ENCODE assay signal across 8 cellular contexts in genomic region chr1:25616932-25617625, GRCh38. TPM values are rescaled to one million over a fixed set of nuclear protein-coding genes. Genes with fewer than 3 reads are reported as not detected.
DNase-seq lines count a peak whose midpoint lies in the region; ATAC-seq and TF ChIP-seq lines count a peak whose summit lies in the region.

No MANE protein-coding gene starts in this region.

- no peaks in the 10 kb centered on the region for H3K9me3 ChIP-seq in CD4-positive, alpha-beta memory T cell (ENCODE audit: control insufficient read depth in 1 of 2, low read length in 2 of 2)
- H3K9me3 ChIP-seq in HCT116 (ENCODE audit: control insufficient read depth in 1 of 2, insufficient read depth in 1 of 2, low read depth in 1 of 2, low read length in 2 of 2) = no peaks in the 10 kb centered on the region

- no peaks in the 10 kb centered on the region for H3K27me3 ChIP-seq in CD4-positive, alpha-beta memory T cell (ENCODE audit: insufficient read depth, low read length)
- H3K27me3 ChIP-seq in HCT116 (ENCODE audit: insufficient read depth, low read length) = peaks cover 14% of the 10 kb centered on the region; the same call in 1 of the 2 replicates

- peaks cover 0 to 7% of the 10 kb centered on the region in 2 donors for H3K36me3 Mint-ChIP-seq in CD4-positive, alpha-beta memory T cell
- H3K36me3 Mint-ChIP-seq in activated T-cell treated with anti-CD3 and anti-CD28 coated beads, Interleukin-2, amount 50 U/mL, for 24 hours (ENCODE audit: low read depth) = no peaks in the 10 kb centered on the region

- POLR2A ChIA-PET in CD4-positive, alpha-beta memory T cell (lab: Charles Lee; ENCODE audit: partially characterized antibody) = interaction anchor here (0.5 to 10.7 kb wide), 21 partner anchors 8 to 509 kb away, joined by 3 to 151 read pairs (median 6); partner anchors contain the start of genes MTFR1L and SELENON
- POLR2A ChIA-PET in HCT116 (lab: Charles Lee) = no interaction called here

- no peaks in the 10 kb centered on the region for H4K20me1 ChIP-seq in HCT116 (ENCODE audit: insufficient read depth)

- no TSS peak for BruUV-seq in HCT116 (replicated peaks; lab: Mats Ljungman, UMichigan)

- H3K4me3 Mint-ChIP-seq in CD4-positive, alpha-beta memory T cell = peak overlapping the region in 5 of 8 donors; percentile 20 to 85 (median 74)
- H3K4me3 Mint-ChIP-seq in activated T-cell treated with anti-CD3 and anti-CD28 coated beads, Interleukin-2, amount 50 U/mL, for 24 hours = peak overlapping the region; percentile 67

- 0 out of 2 replicates have a peak overlapping the region, but pooled peaks have one; percentile 8 for H3K9ac ChIP-seq in HCT116 (ENCODE audit: low read length)

- no peak for TF ChIP-seq POLR2A in HCT116 (IDR thresholded peaks at IDR 0.05; ENCODE audit: borderline replicate concordance, extremely low read depth, insufficient read depth, insufficient read length)

- intact Hi-C loops in CD4-positive, alpha-beta memory T cell (cut with micrococcal nuclease) = loop anchor here (1.0 to 5.0 kb wide), 4 partner anchors 9 to 380 kb away; partner anchors contain the start of genes LDLRAP1 and PAFAH2
- intact Hi-C loops in HCT116 (cut with micrococcal nuclease) (loop anchor here (5.0 kb wide), 1 partner anchor 180 kb away; no protein-coding TSS in a partner anchor), left ventricle myocardium superior (cut with micrococcal nuclease) (no loop called here)

- H3K79me2 ChIP-seq in HCT116 (ENCODE audit: insufficient read depth, low read length) = no peaks in the 10 kb centered on the region

- no peak for TF ChIP-seq CTCF in HCT116 (IDR thresholded peaks at IDR 0.05 in 2 of 3, conservative IDR thresholded peaks at IDR 0.05 in 1 of 3; ENCODE audit: borderline replicate concordance in 1 of 3, insufficient read depth in 1 of 3, low read depth in 2 of 3, low read length in 2 of 3)

- no peaks in the 10 kb centered on the region for H3K9me2 ChIP-seq in HCT116 (ENCODE audit: insufficient read depth)

- peak overlapping the region in 1 of 7 donors; percentile 29 for H3K27ac Mint-ChIP-seq in CD4-positive, alpha-beta memory T cell
- no peak overlapping the region for H3K27ac Mint-ChIP-seq in activated T-cell treated with anti-CD3 and anti-CD28 coated beads, Interleukin-2, amount 50 U/mL, for 24 hours

- ATAC-seq in HCT116 (no peak), left ventricle myocardium superior (peak; percentile 1), HG03457 (IDR thresholded peaks at IDR 0.05; ENCODE audit: unreplicated experiment) (no peak)
- ATAC-seq in activated CD4-positive, CD25-positive, alpha-beta regulatory T cell treated with anti-CD3 and anti-CD28 coated beads, Interleukin-2, amount 50 U/mL, for 24 hours = no peak

- peak overlapping the region in 1 of 2 donors; percentile 71 for H3K4me3 ChIP-seq in CD4-positive, alpha-beta memory T cell (ENCODE audit: low read length in 2 of 2)
- H3K4me3 ChIP-seq in HCT116 (replicated peaks in 1 of 2; ENCODE audit: low read depth in 1 of 2, low read length in 2 of 2) (peak overlapping the region; percentile 34 to 52), skin epidermis (peak overlapping the region; percentile 63 to 84 (median 70))

- H3K9me3 Mint-ChIP-seq in CD4-positive, alpha-beta memory T cell = no peaks in the 10 kb centered on the region
- no peaks in the 10 kb centered on the region for H3K9me3 Mint-ChIP-seq in activated T-cell treated with anti-CD3 and anti-CD28 coated beads, Interleukin-2, amount 50 U/mL, for 24 hours

- TF ChIP-seq RAD21 in HCT116 (IDR thresholded peaks at IDR 0.05; ENCODE audit: low read depth) = no peak

- peak overlapping the region; percentile 82 for H3K4me2 ChIP-seq in HCT116 (ENCODE audit: low read length)

- H2AFZ ChIP-seq in HCT116 (ENCODE audit: low read depth, low read length, poor library complexity, severe bottlenecking) = no peak overlapping the region

- H3K36me3 ChIP-seq in CD4-positive, alpha-beta memory T cell (ENCODE audit: insufficient read depth, low read length) = no peaks in the 10 kb centered on the region
- no peaks in the 10 kb centered on the region for H3K36me3 ChIP-seq in HCT116 (ENCODE audit: control insufficient read depth in 1 of 2, insufficient read depth in 2 of 2, low read length in 2 of 2)

- DNase-seq in CD4-positive, alpha-beta memory T cell = peak in 2 of 5 donors; percentile 33
- no peak for DNase-seq in HCT116 (ENCODE audit: low read depth, low spot score)
- peak; percentile 62 for DNase-seq in activated T-cell treated with anti-CD3 and anti-CD28 coated beads, Interleukin-2, amount 50 U/mL, for 24 hours
- DNase-seq in left ventricle myocardium superior = no peak
- DNase-seq in T1000 (lab: John Stamatoyannopoulos, UW) = no peak

- CTCF ChIA-PET in CD4-positive, alpha-beta memory T cell (lab: Charles Lee; ENCODE audit: partially characterized antibody) = no interaction called here
- CTCF ChIA-PET in HCT116 (lab: Charles Lee) = no interaction called here

- H3K27ac ChIP-seq in CD4-positive, alpha-beta memory T cell (ENCODE audit: low read depth, low read length) = peak overlapping the region; percentile 61
- H3K27ac ChIP-seq in HCT116 (ENCODE audit: low read depth, low read length) (no peak overlapping the region; the same call in 1 of the 2 replicates), skin epidermis (peak overlapping the region in 20 of 21 experiments; percentile 34 to 84 (median 61))

- RAD21 ChIA-PET in HCT116 (lab: Charles Lee; ENCODE audit: low non-redundant PET in 1 of 2, low total read pairs in 2 of 2, uncharacterized antibody in 2 of 2, unreplicated experiment in 2 of 2) = no interaction called here

- H3K4me1 Mint-ChIP-seq in CD4-positive, alpha-beta memory T cell = peaks cover 52 to 61% (median 57%) of the 10 kb centered on the region in 4 donors
- peaks cover 60% of the 10 kb centered on the region for H3K4me1 Mint-ChIP-seq in activated T-cell treated with anti-CD3 and anti-CD28 coated beads, Interleukin-2, amount 50 U/mL, for 24 hours (ENCODE audit: low read depth)

- H3K27me3 Mint-ChIP-seq in CD4-positive, alpha-beta memory T cell = no peaks in the 10 kb centered on the region
- H3K27me3 Mint-ChIP-seq in activated T-cell treated with anti-CD3 and anti-CD28 coated beads, Interleukin-2, amount 50 U/mL, for 24 hours = peaks cover 27% of the 10 kb centered on the region

- peaks cover 66% of the 10 kb centered on the region for H3K4me1 ChIP-seq in CD4-positive, alpha-beta memory T cell (ENCODE audit: insufficient read depth, low read length)
- peaks cover 5 to 13% of the 10 kb centered on the region in 2 experiments; a peak in 3 of 4 replicates for H3K4me1 ChIP-seq in HCT116 (ENCODE audit: control insufficient read depth in 1 of 2, insufficient read depth in 2 of 2, low read length in 2 of 2)

TF ChIP-seq in HCT116, 20 proteins besides CTCF, POLR2A, EP300 and RAD21:
- TF ChIP-seq SIN3A (IDR thresholded peaks at IDR 0.05; ENCODE audit: low read depth) (no peak), SP1 (IDR thresholded peaks at IDR 0.05; ENCODE audit: low read depth) (no peak), ATF3 (IDR thresholded peaks at IDR 0.05) (no peak), SRF (IDR thresholded peaks at IDR 0.05; ENCODE audit: low read depth) (no peak), JUND (IDR thresholded peaks at IDR 0.05) (no peak), YY1 (IDR thresholded peaks at IDR 0.05; ENCODE audit: extremely low read depth, insufficient replicate concordance, low read depth, low read length) (no peak), FOSL1 (IDR thresholded peaks at IDR 0.05; ENCODE audit: low read depth) (no peak)

RNA-seq across cellular contexts. Expression of gene MAN1C1, which starts 0.5 kb away (rescaled TPM):
- total RNA-seq in CD4-positive, alpha-beta memory T cell = 10 to 100 TPM; 42.6 to 45.1 TPM
- polyA plus RNA-seq in CD4-positive, alpha-beta memory T cell = 10 to 100 TPM in 1 of 2 donors, 1 to 10 TPM in 1; 3.6 to 10.4 TPM
- total RNA-seq in HCT116 (2021; ENCODE audit: unreplicated experiment) (1.2 TPM), left ventricle myocardium superior (17.9 TPM)
- 0.99 and 1.4 TPM in 2 replicates for polyA plus RNA-seq in HCT116 (2012)
